ENCODE assay signal across 8 cellular contexts in genomic region chr19:2034729-2035589, GRCh38. TPM values are rescaled to one million over a fixed set of nuclear protein-coding genes. Genes with fewer than 3 reads are reported as not detected.
DNase-seq lines count a peak whose midpoint lies in the region; ATAC-seq and TF ChIP-seq lines count a peak whose summit lies in the region.

No MANE protein-coding gene starts in this region.

- H3K27me3 ChIP-seq in right atrium auricular region = no peaks in the 10 kb centered on the region

- peak in 1 of 2 donors; percentile 5 for ATAC-seq in left cardiac atrium
- ATAC-seq in GM19455 (IDR thresholded peaks at IDR 0.05; ENCODE audit: unreplicated experiment) = no peak
- no peak for ATAC-seq in GM19324 (IDR thresholded peaks at IDR 0.05; ENCODE audit: low FRiP score, unreplicated experiment)
- no peak for ATAC-seq in HG03439 (IDR thresholded peaks at IDR 0.05; ENCODE audit: unreplicated experiment)

- intact Hi-C loops in left cardiac atrium (cut with DNase I) = no loop called here

- TF ChIP-seq CTCF in right atrium auricular region (IDR thresholded peaks at IDR 0.05) = no peak
- TF ChIP-seq CTCF in fibroblast of pulmonary artery (IDR thresholded peaks at IDR 0.05; ENCODE audit: low read length, missing control alignments) = no peak

- H3K36me3 ChIP-seq in right atrium auricular region = peaks cover 22% of the 10 kb centered on the region

- peak overlapping the region in 1 of 2 donors; percentile 5 for H3K27ac ChIP-seq in right atrium auricular region

- H3K4me1 ChIP-seq in right atrium auricular region = peaks cover 0 to 40% of the 10 kb centered on the region in 2 donors

- H3K9me3 ChIP-seq in right atrium auricular region = peaks cover 0 to 10% of the 10 kb centered on the region in 2 donors

- DNase-seq in left cardiac atrium (peak; percentile 54), right atrium auricular region (ENCODE audit: low spot score) (no peak), fibroblast of pulmonary artery (ENCODE audit: low read depth) (peak; percentile 52)
- DNase-seq in activated CD4-positive, alpha-beta T cell treated with anti-CD3 and anti-CD28 coated beads, Interleukin-2, amount 50 U/mL, for 1 hour = peak; percentile 70
- DNase-seq in stimulated activated CD4-positive, alpha-beta T cell treated with anti-CD3 and anti-CD28 coated beads, Interleukin-1b, Interleukin-23, amount 100 ng/mL, for 48 hours = peak; percentile 82

- no peak overlapping the region for H3K4me3 ChIP-seq in right atrium auricular region
- no peak overlapping the region for H3K4me3 ChIP-seq in fibroblast of pulmonary artery (replicated peaks; ENCODE audit: low read depth, low read length)

RNA-seq across cellular contexts. Expression of gene MKNK2, which starts 16.1 kb away (rescaled TPM):
- 100 to 1,000 TPM; 127 to 174 TPM for total RNA-seq in left cardiac atrium
- 100 to 1,000 TPM in 1 of 2 donors, 10 to 100 TPM in 1; 90.3 to 107 TPM for total RNA-seq in right atrium auricular region

RNA-seq across cellular contexts. Expression of gene BTBD2, which starts 19.4 kb away (rescaled TPM):
- 10 to 100 TPM; 51.4 to 54.3 TPM for total RNA-seq in left cardiac atrium
- 10 to 100 TPM; 54.8 to 55.9 TPM for total RNA-seq in right atrium auricular region
